Comparison of ENCODE assay signal across 26 cellular contexts in the genomic region with DNA sequence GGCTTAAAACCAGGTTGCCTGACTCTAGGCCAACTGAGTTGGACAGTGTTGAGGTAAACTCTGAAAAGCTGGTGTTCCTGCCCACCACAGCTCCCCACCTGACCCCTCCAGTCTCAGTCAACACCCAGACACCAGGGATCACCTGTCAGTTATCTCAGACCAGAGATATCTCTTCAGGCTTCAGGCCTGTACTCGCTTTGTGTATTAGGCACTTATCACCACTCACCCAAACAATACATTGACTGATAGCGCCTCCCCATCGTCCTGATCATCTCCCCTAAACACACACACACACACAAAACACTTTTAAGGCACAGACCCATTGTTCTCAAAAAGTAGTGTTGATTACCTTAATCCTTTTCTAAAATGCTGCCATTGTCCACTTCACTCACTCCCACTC.
A peak's percentile ranks its signal among the peaks of the same experiment; 100 is the strongest.
DNase-seq lines count a peak whose midpoint lies in the region; ATAC-seq and TF ChIP-seq lines count a peak whose summit lies in the region.
"Had no signal": no experiment of that assay in that cellular context is flagged by ENCODE, and none has a peak within 500 bp of the region (broad histone marks: within the 10 kb centered on the region; RNA-seq: fewer than 3 reads in every experiment).

No MANE protein-coding gene starts in this region.

- TF ChIP-seq CTCF in AG04450 (IDR thresholded peaks at IDR 0.05; ENCODE audit: low read depth, low read length) = no peak
- no peak for TF ChIP-seq CTCF in IMR-90 (conservative IDR thresholded peaks at IDR 0.05; ENCODE audit: low read depth, low read length)
- no peak for TF ChIP-seq CTCF in chondrocyte (IDR thresholded peaks at IDR 0.05)
- no peak for TF ChIP-seq CTCF in smooth muscle cell (IDR thresholded peaks at IDR 0.05; ENCODE audit: borderline replicate concordance, insufficient read depth, poor library complexity, severe bottlenecking)
- TF ChIP-seq CTCF in osteocyte (IDR thresholded peaks at IDR 0.05) = no peak

- H3K36me3 Mint-ChIP-seq in chondrocyte (ENCODE audit: low read depth) (no peaks in the 10 kb centered on the region), osteocyte (ENCODE audit: unreplicated experiment) (no peaks in the 10 kb centered on the region)
- H3K36me3 Mint-ChIP-seq: CD8-positive, alpha-beta T cell had no signal

- no peaks in the 10 kb centered on the region for H3K79me1 ChIP-seq in IMR-90 (ENCODE audit: low read depth in 1 of 2, low read length in 2 of 2)

- H2AK9ac ChIP-seq in IMR-90 (replicated peaks; ENCODE audit: low read depth, low read length, poor library complexity) = no peak overlapping the region

- ATAC-seq in IMR-90 (ENCODE audit: low read depth) = no peak
- no peak for ATAC-seq in HG03097 (IDR thresholded peaks at IDR 0.05; ENCODE audit: low FRiP score, unreplicated experiment)
- ATAC-seq: A549; CD8-positive, alpha-beta T cell; Right ventricle myocardium inferior; SK-N-SH treated with all-trans-retinoic acid at 6 μM for 48 hours had no signal

- H3K27me3 Mint-ChIP-seq in chondrocyte (ENCODE audit: low read depth) = no peaks in the 10 kb centered on the region
- no peaks in the 10 kb centered on the region for H3K27me3 Mint-ChIP-seq in osteocyte (ENCODE audit: unreplicated experiment)

- H2BK5ac ChIP-seq in IMR-90 (ENCODE audit: low read depth, low read length, poor library complexity, severe bottlenecking) = no peak overlapping the region

- H3K27ac ChIP-seq in AG04450 (ENCODE audit: low read depth, low read length) (peak overlapping the region; percentile 22), IMR-90 (ENCODE audit: insufficient read depth, low read length) (no peak overlapping the region), smooth muscle cell (ENCODE audit: low read depth) (peak overlapping the region; percentile 99)
- H3K27ac ChIP-seq: C4-2B, HL-60, SJCRH30 had no signal

- dilution Hi-C loops in IMR-90 (cut with HindIII; ENCODE audit: low sequenced_read_pairs, unreplicated experiment) = no loop called here

- H4K20me1 ChIP-seq in IMR-90 (ENCODE audit: insufficient read depth, low read length) = peaks cover 4% of the 10 kb centered on the region; the same call in 1 of the 2 replicates
- H4K20me1 ChIP-seq in smooth muscle cell (ENCODE audit: low read depth) = no peaks in the 10 kb centered on the region

- H3K4me3 ChIP-seq in AG04450 (ENCODE audit: low read depth, low read length) = no peak overlapping the region
- H3K4me3 ChIP-seq in IMR-90 (ENCODE audit: insufficient read depth, low read depth, low read length) = no peak overlapping the region
- no peak overlapping the region for H3K4me3 ChIP-seq in smooth muscle cell
- H3K4me3 ChIP-seq: A549, SJCRH30 had no signal

- H4K5ac ChIP-seq in IMR-90 (ENCODE audit: low read depth, low read length) = no peak overlapping the region; the same call in 1 of the 2 replicates

- H2BK120ac ChIP-seq in IMR-90 (ENCODE audit: low read depth, low read length) = peak overlapping the region; percentile 9; the same call in 1 of the 2 replicates

- peaks cover 32% of the 10 kb centered on the region for H3F3A ChIP-seq in smooth muscle cell (ENCODE audit: low read depth)

- no peaks in the 10 kb centered on the region for H3K9me3 ChIP-seq in AG04450 (ENCODE audit: control insufficient read depth, insufficient read depth, low read length)
- no peaks in the 10 kb centered on the region for H3K9me3 ChIP-seq in IMR-90 (ENCODE audit: control insufficient read depth, insufficient read depth, low read length)
- no peaks in the 10 kb centered on the region for H3K9me3 ChIP-seq in smooth muscle cell (replicated peaks; ENCODE audit: low read depth)
- H3K9me3 ChIP-seq: A549, Caco-2, SJCRH30 had no signal

- H3K4ac ChIP-seq in IMR-90 (ENCODE audit: low read depth, low read length) = peak overlapping the region; percentile 30; the same call in 1 of the 2 replicates

- no peak overlapping the region for H3K4me3 Mint-ChIP-seq in chondrocyte (ENCODE audit: unreplicated experiment)
- H3K4me3 Mint-ChIP-seq in osteocyte (ENCODE audit: unreplicated experiment) = no peak overlapping the region
- H3K4me3 Mint-ChIP-seq: B cell; CD8-positive, alpha-beta T cell had no signal

- no peaks in the 10 kb centered on the region for H3K79me2 ChIP-seq in smooth muscle cell (ENCODE audit: low read depth)

- peak overlapping the region; percentile 24 for H3K27ac Mint-ChIP-seq in chondrocyte (ENCODE audit: unreplicated experiment)
- no peak overlapping the region for H3K27ac Mint-ChIP-seq in osteocyte (ENCODE audit: unreplicated experiment)
- H3K27ac Mint-ChIP-seq: B cell; CD8-positive, alpha-beta T cell had no signal

- no CpG with 5 or more reads among the region's 3 CpGs for WGBS in IMR-90 (ENCODE audit: extremely low coverage in 2 of 2, insufficient read length in 1 of 2), 2 experiments
- WGBS in smooth muscle cell (ENCODE audit: low lambda C conversion rate) = 71% methylated on average over 3 of the region's 3 CpGs

- H3K4me1 ChIP-seq in IMR-90 (ENCODE audit: control insufficient read depth, insufficient read depth, low read length) (peaks cover 20% of the 10 kb centered on the region), smooth muscle cell (ENCODE audit: low read depth) (peaks cover 40% of the 10 kb centered on the region)
- H3K4me1 ChIP-seq: Caco-2 had no signal

- H2AK5ac ChIP-seq in IMR-90 (ENCODE audit: low read depth, low read length) = peak overlapping the region; percentile 73; the same call in 1 of the 2 replicates

- H3K9me3 Mint-ChIP-seq in chondrocyte (ENCODE audit: low read depth) (no peaks in the 10 kb centered on the region), osteocyte (ENCODE audit: unreplicated experiment) (no peaks in the 10 kb centered on the region)
- H3K9me3 Mint-ChIP-seq: CD8-positive, alpha-beta T cell had no signal

- POLR2A ChIA-PET in AG04450 (lab: Yijun Ruan, JAX) = interaction anchor here (0.5 kb wide), 1 partner anchor 314 kb away, joined by 4 read pairs; no protein-coding TSS in a partner anchor
- POLR2A ChIA-PET in IMR-90 (lab: Charles Lee; ENCODE audit: unreplicated experiment) = no interaction called here

- no peak overlapping the region for H2AFZ ChIP-seq in IMR-90 (replicated peaks; ENCODE audit: low read length, poor library complexity)
- H2AFZ ChIP-seq in smooth muscle cell (ENCODE audit: low read depth) = no peak overlapping the region

- H4K91ac ChIP-seq in IMR-90 (ENCODE audit: insufficient read depth, low read depth, low read length) = no peak overlapping the region

- H3K4me1 Mint-ChIP-seq in chondrocyte (ENCODE audit: low read depth) = peaks cover 61% of the 10 kb centered on the region
- H3K4me1 Mint-ChIP-seq in osteocyte (ENCODE audit: unreplicated experiment) = peaks cover 41% of the 10 kb centered on the region
- H3K4me1 Mint-ChIP-seq: B cell had no signal

- CTCF ChIA-PET in AG04450 (lab: Charles Lee) = interaction anchor here (0.9 to 1.1 kb wide), 2 partner anchors 21 to 215 kb away, joined by 4 read pairs; no protein-coding TSS in a partner anchor
- CTCF ChIA-PET in IMR-90 (lab: Yijun Ruan, JAX) = interaction anchor here (0.9 kb wide), 1 partner anchor 12 kb away, joined by 3 read pairs; no protein-coding TSS in a partner anchor

- H3K27me3 ChIP-seq in AG04450 (ENCODE audit: control insufficient read depth, insufficient read depth, low read length) (no peaks in the 10 kb centered on the region), IMR-90 (ENCODE audit: control insufficient read depth, insufficient read depth, low read length) (no peaks in the 10 kb centered on the region; the same call in 1 of the 2 replicates), smooth muscle cell (ENCODE audit: low read depth) (no peaks in the 10 kb centered on the region)
- H3K27me3 ChIP-seq: SJCRH30 had no signal

- H3K4me2 ChIP-seq in IMR-90 (ENCODE audit: low read depth, low read length) = no peak overlapping the region; the same call in 1 of the 2 replicates
- H3K4me2 ChIP-seq in smooth muscle cell = peak overlapping the region; percentile 69

- H3K18ac ChIP-seq in IMR-90 (ENCODE audit: low read depth, low read length) = peak overlapping the region; percentile 1

- H3K9ac ChIP-seq in IMR-90 (ENCODE audit: low read depth, low read length) = no peak overlapping the region
- peak overlapping the region; percentile 94 for H3K9ac ChIP-seq in smooth muscle cell (ENCODE audit: low read depth)

- no peak overlapping the region; a peak in 1 of 4 replicates for H4K8ac ChIP-seq in IMR-90 (ENCODE audit: low read depth in 2 of 2, low read length in 2 of 2)

- H2BK20ac ChIP-seq in IMR-90 (ENCODE audit: low read depth, low read length) = 0 out of 2 replicates have a peak overlapping the region, but pooled peaks have one; percentile 44

- intact Hi-C loops in IMR-90 (cut with micrococcal nuclease) = no loop called here

- peak overlapping the region; percentile 40; the same call in 1 of the 3 replicates for H2BK15ac ChIP-seq in IMR-90 (ENCODE audit: low read depth, low read length)

- TF ChIP-seq RAD21 in IMR-90 (IDR thresholded peaks at IDR 0.05; ENCODE audit: low read length) = no peak

- DNase-seq in AG04450 (ENCODE audit: low read depth, low spot score) = no peak
- no peak for DNase-seq in IMR-90
- DNase-seq in chondrocyte (ENCODE audit: low spot score) = no peak
- no peak for DNase-seq in smooth muscle cell (lab: John Stamatoyannopoulos, UW; ENCODE audit: unreplicated experiment)
- DNase-seq in ecto neural progenitor cell (ENCODE audit: low spot score) = no peak
- no peak for DNase-seq in osteocyte (ENCODE audit: extremely low spot score, unreplicated experiment)
- DNase-seq: Caco-2; CD8-positive, alpha-beta T cell; DMS 273 treated with DMSO at 0.1 percent for 48 hours; DND-41; GOT3; Karpas-422; NCI-H1092 treated with DMSO at 0.1 percent for 48 hours; NCI-H1436 treated with DMSO at 0.1 percent for 48 hours; NCI-H187 treated with DMSO at 0.1 percent for 48 hours; NCI-H446; NCI-H524 treated with DMSO at 0.1 percent for 48 hours; OCI-M1; SJCRH30 had no signal

- BruUV-seq in IMR-90 (replicated peaks; lab: Mats Ljungman, UMichigan) = no TSS peak

- TF ChIP-seq POLR2A in IMR-90 (IDR thresholded peaks at IDR 0.05; ENCODE audit: low read depth, low read length) = no peak

- 0 out of 2 replicates have a peak overlapping the region, but pooled peaks have one; percentile 30 for H3K14ac ChIP-seq in IMR-90 (replicated peaks; ENCODE audit: low read depth, low read length)

- peaks cover 21% of the 10 kb centered on the region for H3K9me1 ChIP-seq in IMR-90 (ENCODE audit: insufficient read depth, low read length)

- in situ Hi-C loops in IMR-90 (cut with MboI; ENCODE audit: low sequenced_read_pairs) = no loop called here

- H3K23ac ChIP-seq in IMR-90 (ENCODE audit: low read depth, low read length) = no peak overlapping the region

- H3K36me3 ChIP-seq in IMR-90 (ENCODE audit: control insufficient read depth, insufficient read depth, low read length) = no peaks in the 10 kb centered on the region
- no peaks in the 10 kb centered on the region for H3K36me3 ChIP-seq in smooth muscle cell (ENCODE audit: low read depth)
- H3K36me3 ChIP-seq: SJCRH30 had no signal

- no peak overlapping the region for H3K56ac ChIP-seq in IMR-90 (ENCODE audit: extremely low read depth, insufficient read depth, low read length)

TF ChIP-seq in IMR-90, 13 proteins besides CTCF, POLR2A, EP300 and RAD21 (continues in another document):
- TF ChIP-seq RCOR1 (IDR thresholded peaks at IDR 0.05; ENCODE audit: insufficient replicate concordance, low read length) (no peak), BHLHE40 (IDR thresholded peaks at IDR 0.05; ENCODE audit: low read depth, low read length) (no peak), CEBPB (IDR thresholded peaks at IDR 0.05; ENCODE audit: low read depth, low read length) (no peak)
